10 cellular contexts compared by ENCODE assay signal in the genomic region with DNA sequence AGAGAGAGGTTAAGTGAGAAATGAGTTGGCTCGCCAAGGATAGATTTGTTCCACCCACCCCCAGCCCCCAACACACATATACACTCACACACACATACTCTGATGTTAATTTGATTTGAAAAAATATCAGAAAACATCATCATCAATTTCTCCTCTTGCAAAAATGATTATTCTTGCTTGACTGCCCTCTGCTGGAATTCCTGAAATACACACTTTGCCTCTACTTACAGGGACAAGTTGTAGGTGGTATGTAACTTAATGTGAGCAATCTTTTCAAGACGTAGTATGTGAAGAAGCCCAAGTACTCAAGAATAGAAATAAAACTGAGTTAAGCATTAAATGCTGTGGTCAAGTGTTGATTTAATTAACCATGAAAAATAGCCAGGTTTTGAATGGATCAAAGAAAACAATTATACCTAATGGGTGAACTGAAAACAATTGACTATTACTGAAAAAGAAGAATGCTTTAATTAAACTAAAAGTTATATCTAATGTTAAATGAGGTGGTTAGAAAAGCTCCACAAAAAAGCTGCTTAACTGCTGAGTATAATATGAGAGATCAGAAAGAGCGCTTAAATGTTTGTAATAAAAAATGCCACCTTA. TPM values are rescaled to one million over a fixed set of nuclear protein-coding genes. Genes with fewer than 3 reads are reported as not detected.
DNase-seq lines count a peak whose midpoint lies in the region; ATAC-seq, FAIRE-seq and TF ChIP-seq lines count a peak whose summit lies in the region.
"Had no signal": no experiment of that assay in that cellular context is flagged by ENCODE, and none has a peak within 500 bp of the region (broad histone marks: within the 10 kb centered on the region; RNA-seq: fewer than 3 reads in every experiment).

No MANE protein-coding gene starts in this region.

- TF ChIP-seq CTCF in WERI-Rb-1 (IDR thresholded peaks at IDR 0.05; ENCODE audit: low read depth, low read length) (peak; percentile 34; the same call in 1 of the 2 replicates), kidney (IDR thresholded peaks at IDR 0.05; ENCODE audit: borderline replicate concordance, extremely low read depth, insufficient read depth) (peak; percentile 63)

- intact Hi-C loops in kidney (cut with DNase I): no loop called here
- intact Hi-C loops in Right ventricle myocardium superior (cut with DNase I): loop anchor here (10.0 kb wide), 1 partner anchor 294 kb away; no protein-coding TSS in a partner anchor

- H3K4me1 ChIP-seq in kidney (ENCODE audit: control insufficient read depth in 1 of 2, insufficient read depth in 1 of 2, low read depth in 1 of 2, low read length in 2 of 2): no peaks in the 10 kb centered on the region

- ATAC-seq in GM19324 (IDR thresholded peaks at IDR 0.05; ENCODE audit: low FRiP score, unreplicated experiment) (no peak), Right ventricle myocardium superior (ENCODE audit: poor library complexity) (no peak)

- FAIRE-seq in kidney (lab: Jason Lieb, UNC): peak; percentile 60

- H3K9ac ChIP-seq in kidney (ENCODE audit: low read length in 2 of 2): no peak overlapping the region

- H3K27me3 ChIP-seq in WERI-Rb-1 (ENCODE audit: insufficient read depth, low read depth, severe bottlenecking): no peaks in the 10 kb centered on the region

- no peak overlapping the region for H3K4me3 ChIP-seq in WERI-Rb-1 (ENCODE audit: low read depth, low read length)
- no peak overlapping the region for H3K4me3 ChIP-seq in kidney (ENCODE audit: low read length in 2 of 2)

- peak; percentile 2 for DNase-seq in GM04504 (ENCODE audit: low read depth)
- DNase-seq in HT-29 (ENCODE audit: low spot score): peak; percentile 25
- peak; percentile 14 for DNase-seq in WERI-Rb-1
- no peak for DNase-seq in kidney
- DNase-seq in stimulated activated naive CD4-positive, alpha-beta T cell treated with Interleukin-2 at 50 U/mL for 16 hours (lab: John Stamatoyannopoulos, UW): no peak
- DNase-seq in GM19238 (ENCODE audit: insufficient read length, low spot score): no peak
- no peak for DNase-seq in Right ventricle myocardium superior
- DNase-seq: activated B cell treated with CpG ODN at 0.5 μM for 24 hours had no signal

- H3K36me3 ChIP-seq in WERI-Rb-1: no peaks in the 10 kb centered on the region
- no peaks in the 10 kb centered on the region for H3K36me3 ChIP-seq in kidney (ENCODE audit: control insufficient read depth in 1 of 2, insufficient read depth in 2 of 2, low read length in 2 of 2)

- no peaks in the 10 kb centered on the region for H3K9me3 ChIP-seq in WERI-Rb-1 (ENCODE audit: severe bottlenecking)
- peaks cover 0 to 2% of the 10 kb centered on the region in 2 donors for H3K9me3 ChIP-seq in kidney (ENCODE audit: control insufficient read depth in 1 of 2, low read length in 2 of 2)

- H3K27ac ChIP-seq in WERI-Rb-1 (no peak overlapping the region), kidney (ENCODE audit: low read depth in 2 of 2, low read length in 2 of 2) (no peak overlapping the region)

RNA-seq across cellular contexts. Expression of a gene that starts 46.6 kb away (rescaled TPM):
- not detected in 2 replicates for total RNA-seq in HT-29 (2014; rRNA removed; shearing (Covaris generic))
- total RNA-seq in kidney (not detected), Right ventricle myocardium superior (not detected)
- polyA plus RNA-seq in kidney (ENCODE audit: insufficient read depth, low read depth, low replicate concordance): not detected
- total RNA-seq: activated B cell treated with CpG ODN at 0.5 μM for 24 hours, skeletal muscle tissue had no signal

Comparison
In these comparisons a context has a peak if more than half of its experiments do, and no peak if none do; other contexts are left out.
1. DNase-seq: peak in GM04504 (single experiment), HT-29 (single experiment) and WERI-Rb-1 (single experiment); none in kidney (single experiment), stimulated activated naive CD4-positive, alpha-beta T cell treated with Interleukin-2 at 50 U/mL for 16 hours (single experiment), GM19238 (single experiment) and Right ventricle myocardium superior (single experiment).